ENCODE assay signal across 9 cellular contexts in genomic region chr7:106858618-106859532, GRCh38. TPM values are rescaled to one million over a fixed set of nuclear protein-coding genes. Genes with fewer than 3 reads are reported as not detected.
DNase-seq lines count a peak whose midpoint lies in the region; ATAC-seq and TF ChIP-seq lines count a peak whose summit lies in the region.
"Had no signal": no experiment of that assay in that cellular context is flagged by ENCODE, and none has a peak within 500 bp of the region (broad histone marks: within the 10 kb centered on the region; RNA-seq: fewer than 3 reads in every experiment).

No MANE protein-coding gene starts in this region.

- no peaks in the 10 kb centered on the region for H3K36me3 Mint-ChIP-seq in mesothelial cell of epicardium

- no peak overlapping the region for H3K4me3 ChIP-seq in Karpas-422 (ENCODE audit: low read length)
- H3K4me3 ChIP-seq in adrenal gland, result no peak overlapping the region

- no peak overlapping the region for H3K4me2 ChIP-seq in Karpas-422 (ENCODE audit: low read depth, low read length, poor library complexity, severe bottlenecking)

- H3K9ac ChIP-seq in Karpas-422 (ENCODE audit: low read length), result no peak overlapping the region

- H3K4me3 Mint-ChIP-seq in mesothelial cell of epicardium, result no peak overlapping the region

- H3K9me3 ChIP-seq in Karpas-422 (ENCODE audit: low read length) (no peaks in the 10 kb centered on the region), adrenal gland (replicated peaks in 1 of 3) (no peaks in the 10 kb centered on the region)

- WGBS in adrenal gland, 4 donors, result 70 to 75% (median 73%) methylated on average over 10 of the region's 10 CpGs

- TF ChIP-seq POLR2A in adrenal gland (IDR thresholded peaks at IDR 0.05) (no peak), GM18505 (IDR thresholded peaks at IDR 0.05; ENCODE audit: borderline replicate concordance, extremely low read depth, insufficient read depth, insufficient read length) (no peak)

- H3K27ac ChIP-seq in Karpas-422 (ENCODE audit: low read length), result no peak overlapping the region
- no peak overlapping the region for H3K27ac ChIP-seq in adrenal gland

- intact Hi-C loops in adrenal gland (cut with DNase I), result no loop called here

- H2AFZ ChIP-seq in Karpas-422 (ENCODE audit: low read length), result no peak overlapping the region

- H3K36me3 ChIP-seq in Karpas-422 (ENCODE audit: insufficient read depth, low read length), result no peaks in the 10 kb centered on the region
- H3K36me3 ChIP-seq in adrenal gland (replicated peaks in 1 of 2), result no peaks in the 10 kb centered on the region

- H4K20me1 ChIP-seq in Karpas-422 (ENCODE audit: insufficient read depth, low read depth, low read length), result no peaks in the 10 kb centered on the region

- H3K27me3 ChIP-seq in Karpas-422 (ENCODE audit: low read length) (no peaks in the 10 kb centered on the region), adrenal gland (no peaks in the 10 kb centered on the region)

- no peaks in the 10 kb centered on the region for H3K79me2 ChIP-seq in Karpas-422 (ENCODE audit: low read length)

- peaks cover 11% of the 10 kb centered on the region for H3K9me3 Mint-ChIP-seq in mesothelial cell of epicardium

- no peaks in the 10 kb centered on the region for H3K9me2 ChIP-seq in Karpas-422 (replicated peaks; ENCODE audit: insufficient read depth, low read length)

- H3K4me1 Mint-ChIP-seq in mesothelial cell of epicardium, result peaks cover 21% of the 10 kb centered on the region

- TF ChIP-seq CTCF in adrenal gland (IDR thresholded peaks at IDR 0.05) (no peak), mesothelial cell of epicardium (IDR thresholded peaks at IDR 0.05; ENCODE audit: unreplicated experiment) (no peak)

- H3K27me3 Mint-ChIP-seq in mesothelial cell of epicardium (ENCODE audit: low read depth), result no peaks in the 10 kb centered on the region

- H3K4me1 ChIP-seq in Karpas-422 (ENCODE audit: low read length) (peaks cover 30% of the 10 kb centered on the region), adrenal gland (replicated peaks in 1 of 2) (peaks cover 0 to 2% of the 10 kb centered on the region in 2 donors)

- ATAC-seq in GM18505 (IDR thresholded peaks at IDR 0.05; ENCODE audit: unreplicated experiment) (no peak), HG02840 (IDR thresholded peaks at IDR 0.05; ENCODE audit: low FRiP score, unreplicated experiment) (no peak), GM21528 (IDR thresholded peaks at IDR 0.05; ENCODE audit: low FRiP score, unreplicated experiment) (no peak)

- DNase-seq in COLO668 (lab: John Stamatoyannopoulos, UW; ENCODE audit: unreplicated experiment) (peak; percentile 6), Karpas-422 (peak; percentile 71), adrenal gland (peak; percentile 17 to 58 (median 26)), mesothelial cell of epicardium (ENCODE audit: low spot score in 2 of 2, unreplicated experiment in 2 of 2) (peak; percentile 26 to 43), amniotic stem cell (lab: John Stamatoyannopoulos, UW) (no peak)
- DNase-seq: SHP77 treated with DMSO at 0.1 percent for 48 hours had no signal

- H3K27ac Mint-ChIP-seq in mesothelial cell of epicardium, result peak overlapping the region; percentile 80

RNA-seq across cellular contexts. Expression of gene PIK3CG, which starts 6.2 kb away (rescaled TPM):
- total RNA-seq in Karpas-422 (2014; rRNA removed; shearing (Covaris generic); ENCODE audit: low replicate concordance), result 87.6 and 118 TPM in 2 replicates
- 10 to 100 TPM in 1 of 8 donors, 1 to 10 TPM in 7; 3.5 to 11.9 (median 5.2) TPM for total RNA-seq in adrenal gland
- under 1 TPM; 0.13 to 0.99 (median 0.97) TPM for polyA plus RNA-seq in adrenal gland
- 0.07 to 0.11 TPM (median 0.09 TPM) in 3 replicates for total RNA-seq in mesothelial cell of epicardium
